In the genomic region with DNA sequence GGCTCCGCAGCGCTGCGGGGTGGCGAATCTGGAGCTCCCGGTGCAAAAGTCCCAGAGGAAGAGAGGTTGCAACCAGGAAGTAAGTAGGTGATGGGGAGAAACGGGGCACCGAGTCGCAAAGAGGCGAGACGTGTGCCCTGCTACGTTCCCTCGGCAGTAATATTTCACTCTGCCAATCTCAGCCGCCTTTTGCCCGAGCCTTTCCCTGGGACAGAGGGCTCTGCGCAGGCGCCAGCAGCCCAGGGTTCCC, we compare ENCODE assay signal across 8 cellular contexts. TPM values are rescaled to one million over a fixed set of nuclear protein-coding genes. Genes with fewer than 3 reads are reported as not detected.
DNase-seq lines count a peak whose midpoint lies in the region; ATAC-seq and TF ChIP-seq lines count a peak whose summit lies in the region.

A gene (minus strand): TSS at position 171 of the 250 bp plus-strand sequence. CDS start 495 bp downstream, outside the sequence.

- H3K27me3 ChIP-seq in A673 (replicated peaks; ENCODE audit: insufficient read depth, low read depth, low read length, poor library complexity) (no peaks in the 10 kb centered on the region), dorsolateral prefrontal cortex (no peaks in the 10 kb centered on the region)

- CTCF ChIA-PET in A673 (lab: Charles Lee), result interaction anchor here (0.8 to 1.3 kb wide), 2 partner anchors 13 to 40 kb away, joined by 3 to 9 read pairs; a partner anchor contains a TSS

- H3K27ac ChIP-seq in A673 (ENCODE audit: low read depth, low read length, poor library complexity, severe bottlenecking) (no peak within 1 kb of the TSS), dorsolateral prefrontal cortex (peak within 1 kb of the TSS; percentile 82 to 100 (median 96))

- BruUV-seq in A673 (replicated peaks; lab: Mats Ljungman, UMichigan), result no TSS peak

- intact Hi-C loops in A673 (cut with micrococcal nuclease; ENCODE audit: unreplicated experiment) (no loop called here), dorsolateral prefrontal cortex (cut with DNase I) (loop anchor here in 1 of 2 donors (1.0 kb wide), 1 partner anchor 8 kb away; no protein-coding TSS in a partner anchor)

- ATAC-seq in HG03469 (IDR thresholded peaks at IDR 0.05; ENCODE audit: unreplicated experiment), result no peak
- ATAC-seq in HG02678 (IDR thresholded peaks at IDR 0.05; ENCODE audit: unreplicated experiment), result no peak

- H3K36me3 ChIP-seq in A673 (ENCODE audit: insufficient read depth, low read length, poor library complexity, severe bottlenecking), result no peaks in the 10 kb centered on the region

- no peak for DNase-seq in A673 (ENCODE audit: low spot score)
- DNase-seq in Jurkat, Clone E6-1 (ENCODE audit: low read depth, low spot score), result no peak
- DNase-seq in dorsolateral prefrontal cortex, result no peak
- no peak for DNase-seq in mucosa of gallbladder (ENCODE audit: low spot score)
- DNase-seq in SIG-M5 treated with dmso at 0.1 percent for 504 hours (lab: John Stamatoyannopoulos, UW; ENCODE audit: unreplicated experiment), result no peak
- no peak for DNase-seq in activated CD4-positive, alpha-beta T cell treated with anti-CD3 and anti-CD28 coated beads, Interleukin-2, amount 50 U/mL, for 1 hour

- TF ChIP-seq CTCF in A673 (conservative IDR thresholded peaks at IDR 0.05; ENCODE audit: low read depth, low read length) (no peak), dorsolateral prefrontal cortex (IDR thresholded peaks at IDR 0.05 in 54 of 56, conservative IDR thresholded peaks at IDR 0.05 in 2 of 56; ENCODE audit: low read depth in 1 of 56, partially characterized antibody in 56 of 56) (peak in 11 of 56 donors; percentile 7 to 41 (median 25))

- H3K9me3 ChIP-seq in A673 (ENCODE audit: low read depth, low read length, poor library complexity, severe bottlenecking), result no peaks in the 10 kb centered on the region

- POLR2A ChIA-PET in A673 (lab: Charles Lee; ENCODE audit: low non-redundant PET), result no interaction called here

- H3K4me3 ChIP-seq in A673 (ENCODE audit: low read depth, low read length, poor library complexity, severe bottlenecking) (peak within 1 kb of the TSS; percentile 40), dorsolateral prefrontal cortex (peak within 1 kb of the TSS; percentile 66 to 99 (median 89))
- peak within 1 kb of the TSS; percentile 82 for H3K4me3 ChIP-seq in Jurkat, Clone E6-1 (ENCODE audit: low read length)

- H3K4me1 ChIP-seq in A673 (ENCODE audit: insufficient read depth, low read length, poor library complexity, severe bottlenecking), result peaks cover 24% of the 10 kb centered on the region

RNA-seq across cellular contexts. Expression of the gene that starts here (rescaled TPM):
- total RNA-seq in A673 (2021), result 1.9 and 2.6 TPM in 2 replicates
- 13.3 TPM for polyA plus RNA-seq in Jurkat, Clone E6-1 (2012; ENCODE audit: insufficient read depth, insufficient read length)
- total RNA-seq in dorsolateral prefrontal cortex, result 10 to 100 TPM; 26.9 to 97.0 (median 62.1) TPM
- 34.7 TPM for total RNA-seq in mucosa of gallbladder
